Comparison of ENCODE assay signal across 8 cellular contexts in genomic region chr3:169764453-169765280, GRCh38.
DNase-seq lines count a peak whose midpoint lies in the region; ATAC-seq lines count a peak whose summit lies in the region.

Gene TERC, minus strand, starts transcription at chr3:169765060.

- DNase-seq in Ammon's horn (ENCODE audit: low spot score), result peak; percentile 93
- peak; percentile 96 to 98 for DNase-seq in NCI-H524 (lab: John Stamatoyannopoulos, UW)
- DNase-seq in activated CD4-positive, alpha-beta T cell treated with anti-CD3 and anti-CD28 coated beads, Interleukin-2, amount 50 U/mL, for 24 hours (ENCODE audit: low read depth in 1 of 2, low spot score in 1 of 2), result peak; percentile 78 to 92
- peak; percentile 80 for DNase-seq in dedifferentiated amniotic fluid mesenchymal stem cell (ENCODE audit: extremely low spot score)
- DNase-seq in left kidney (ENCODE audit: low read depth, low spot score), result peak; percentile 98
- DNase-seq in stimulated activated CD4-positive, alpha-beta T cell treated with anti-CD3 and anti-CD28 coated beads, Interleukin-2, amount 100 ng/mL, for 24 hours, result peak; percentile 90 to 91

- ATAC-seq in GM19043 (IDR thresholded peaks at IDR 0.05; ENCODE audit: low read depth, unreplicated experiment), result peak; percentile 73
- peak; percentile 84 for ATAC-seq in HG03354 (IDR thresholded peaks at IDR 0.05; ENCODE audit: poor library complexity, severe bottlenecking, unreplicated experiment)

Comparison
In these comparisons a context has a peak if more than half of its experiments do, and no peak if none do; other contexts are left out.
1. Peak in every context shown above with its lines: DNase-seq and ATAC-seq.